Comparison of ENCODE assay signal across 11 cellular contexts in genomic region chr9:89674667-89675402, GRCh38.
DNase-seq lines count a peak whose midpoint lies in the region; ATAC-seq and TF ChIP-seq lines count a peak whose summit lies in the region.
"Had no signal": no experiment of that assay in that cellular context is flagged by ENCODE, and none has a peak within 500 bp of the region (broad histone marks: within the 10 kb centered on the region; RNA-seq: fewer than 3 reads in every experiment).

No MANE protein-coding gene starts in this region.

- no peak for TF ChIP-seq POLR2A in gastroesophageal sphincter (IDR thresholded peaks at IDR 0.05)

- no peak overlapping the region for H2AFZ ChIP-seq in GM23248

- H3K9me2 ChIP-seq in GM23248 (ENCODE audit: insufficient read depth), result no peaks in the 10 kb centered on the region

- 25 to 27% methylated on average over 11 of the region's 11 CpGs for WGBS in GM23248 (ENCODE audit: low coverage in 1 of 2, low lambda C conversion rate in 2 of 2, missing lambda C conversion rate in 2 of 2), 2 experiments
- 80% methylated on average over 1 of the region's 11 CpGs; no CpG with 5 or more reads in 1 of the 2 donors for WGBS in gastroesophageal sphincter (ENCODE audit: low coverage in 1 of 2), 2 donors

- no peaks in the 10 kb centered on the region for H3K9me3 ChIP-seq in GM23248 (ENCODE audit: low read depth)
- no peaks in the 10 kb centered on the region for H3K9me3 ChIP-seq in gastroesophageal sphincter

- no peaks in the 10 kb centered on the region for H4K20me1 ChIP-seq in GM23248 (ENCODE audit: insufficient read depth)

- H3K27me3 ChIP-seq in GM23248 (replicated peaks; ENCODE audit: insufficient read depth), result no peaks in the 10 kb centered on the region
- H3K27me3 ChIP-seq in gastroesophageal sphincter, result no peaks in the 10 kb centered on the region

- H3K4me1 ChIP-seq in GM23248 (ENCODE audit: insufficient read depth) (no peaks in the 10 kb centered on the region), gastroesophageal sphincter (peaks cover 0 to 17% (median 0%) of the 10 kb centered on the region in 3 donors)

- H3F3A ChIP-seq in GM23248 (ENCODE audit: insufficient read depth), result no peaks in the 10 kb centered on the region

- H3K36me3 ChIP-seq in GM23248 (ENCODE audit: low read depth) (no peaks in the 10 kb centered on the region), gastroesophageal sphincter (no peaks in the 10 kb centered on the region)

- peak; percentile 64 for ATAC-seq in gastroesophageal sphincter
- no peak for ATAC-seq in GM18867 (IDR thresholded peaks at IDR 0.05; ENCODE audit: unreplicated experiment)

- no peak for TF ChIP-seq EP300 in gastroesophageal sphincter (IDR thresholded peaks at IDR 0.05)

- DNase-seq in GM23248, result peak; percentile 20
- peak; percentile 85 for DNase-seq in NCI-H446 treated with DMSO at 0.1 percent for 48 hours (lab: John Stamatoyannopoulos, UW)
- DNase-seq in nucleus accumbens (lab: John Stamatoyannopoulos, UW), result peak in 29 of 56 donors; percentile 18 to 77 (median 48)
- no peak for DNase-seq in COLO829 (ENCODE audit: low spot score)
- no peak for DNase-seq in UCSD-AML1 (lab: John Stamatoyannopoulos, UW; ENCODE audit: unreplicated experiment)
- no peak for DNase-seq in middle frontal gyrus (ENCODE audit: extremely low spot score, low spot score)
- DNase-seq: activated naive CD4-positive, alpha-beta T cell treated with anti-CD3 and anti-CD28 coated beads, Interleukin-2, amount 10 ng/mL, durations not matched to agents 7 days and 5 days; CD8-positive, alpha-beta memory T cell; naive B cell had no signal

- H3K79me2 ChIP-seq in GM23248 (ENCODE audit: insufficient read depth), result no peaks in the 10 kb centered on the region

- no peak for TF ChIP-seq CTCF in gastroesophageal sphincter (IDR thresholded peaks at IDR 0.05)

- H3K4me3 ChIP-seq in GM23248, result no peak overlapping the region
- H3K4me3 ChIP-seq in gastroesophageal sphincter, result no peak overlapping the region

- in situ Hi-C loops in GM23248 (cut with MboI), result no loop called here

- H3K9ac ChIP-seq in GM23248, result no peak overlapping the region

- H3K27ac ChIP-seq in GM23248 (no peak overlapping the region), gastroesophageal sphincter (no peak overlapping the region)

- H3K4me2 ChIP-seq in GM23248 (ENCODE audit: unreplicated experiment), result no peak overlapping the region

Comparison
In these comparisons a context has a peak if more than half of its experiments do, and no peak if none do; other contexts are left out.
1. DNase-seq: peak in GM23248 (single experiment), NCI-H446 treated with DMSO at 0.1 percent for 48 hours (single experiment) and nucleus accumbens (29 of 56); none in COLO829 (single experiment), UCSD-AML1 (single experiment) and middle frontal gyrus (single experiment).